Comparison of ENCODE assay signal across 1 cellular context in genomic region chr11:121023848-121024751, GRCh38.
A peak's percentile ranks its signal among the peaks of the same experiment; 100 is the strongest.
TF ChIP-seq lines count a peak whose summit lies in the region.

Gene TBCEL, plus strand, starts transcription at chr11:121024102. Its CDS starts 21,589 bp downstream, at chr11:121045691.

TF ChIP-seq in HepG2, 621 proteins besides CTCF, POLR2A, EP300 and RAD21 (continued from another document and continues in another):
- TF ChIP-seq ZNF800 (CRISPR knock-in tag; IDR thresholded peaks at IDR 0.05), result no peak
- peak; percentile 47 for TF ChIP-seq TBL1XR1 (IDR thresholded peaks at IDR 0.05; ENCODE audit: borderline replicate concordance, low read length, partially characterized antibody)
- peak; percentile 71; the same call in 1 of the 2 replicates for TF ChIP-seq FOXO1 (CRISPR knock-in tag; IDR thresholded peaks at IDR 0.05)
- TF ChIP-seq GATA4 (IDR thresholded peaks at IDR 0.05; ENCODE audit: borderline replicate concordance, low read depth), result no peak
- 0 out of 2 replicates have a peak, but pooled peaks have one; percentile 70 for TF ChIP-seq HNF1B (CRISPR knock-in tag; IDR thresholded peaks at IDR 0.05)
- TF ChIP-seq ZNF382 (CRISPR knock-in tag; IDR thresholded peaks at IDR 0.05; ENCODE audit: borderline replicate concordance), result no peak
- peak; percentile 43; the same call in 1 of the 2 replicates for TF ChIP-seq FOXC1 (CRISPR knock-in tag; IDR thresholded peaks at IDR 0.05; ENCODE audit: borderline replicate concordance)
- TF ChIP-seq FOXA1 (IDR thresholded peaks at IDR 0.05), result no peak
- peak; percentile 26; the same call in 1 of the 2 replicates for TF ChIP-seq FOXA1 (CRISPR knock-in tag; IDR thresholded peaks at IDR 0.05)
- TF ChIP-seq ZNF225 (CRISPR knock-in tag; IDR thresholded peaks at IDR 0.05), result no peak
- no peak for TF ChIP-seq ZNF740 (CRISPR knock-in tag; IDR thresholded peaks at IDR 0.05)
- TF ChIP-seq REL (CRISPR knock-in tag; conservative IDR thresholded peaks at IDR 0.05), result 0 out of 2 replicates have a peak, but pooled peaks have one; percentile 50
- peak; percentile 92 for TF ChIP-seq HINFP (CRISPR knock-in tag; IDR thresholded peaks at IDR 0.05; ENCODE audit: low read depth)
- no peak for TF ChIP-seq ZNF709 (CRISPR knock-in tag; IDR thresholded peaks at IDR 0.05)
- TF ChIP-seq ZNF121 (CRISPR knock-in tag; IDR thresholded peaks at IDR 0.05), result no peak
- no peak for TF ChIP-seq FIP1L1 (IDR thresholded peaks at IDR 0.05; ENCODE audit: borderline replicate concordance, insufficient read depth, low read depth, low read length)
- TF ChIP-seq HMGXB3 (CRISPR knock-in tag; IDR thresholded peaks at IDR 0.05; ENCODE audit: borderline replicate concordance), result peak; percentile 41; the same call in 1 of the 2 replicates
- TF ChIP-seq NKX3-1 (CRISPR knock-in tag; IDR thresholded peaks at IDR 0.05), result 0 out of 2 replicates have a peak, but pooled peaks have one; percentile 26
- no peak for TF ChIP-seq BCLAF1 (IDR thresholded peaks at IDR 0.05)
- TF ChIP-seq UBTF (CRISPR knock-in tag; IDR thresholded peaks at IDR 0.05), result peak; percentile 86
- no peak for TF ChIP-seq DDIT3 (CRISPR knock-in tag; IDR thresholded peaks at IDR 0.05)
- TF ChIP-seq ZBTB44 (CRISPR knock-in tag; IDR thresholded peaks at IDR 0.05), result no peak; the same call in 1 of the 2 replicates
- TF ChIP-seq TCF7 (IDR thresholded peaks at IDR 0.05; ENCODE audit: low read depth), result no peak
- no peak for TF ChIP-seq ZNF3 (CRISPR knock-in tag; IDR thresholded peaks at IDR 0.05)
- peak; percentile 95 for TF ChIP-seq MNT (IDR thresholded peaks at IDR 0.05)
- no peak for TF ChIP-seq GTF3A (CRISPR knock-in tag; conservative IDR thresholded peaks at IDR 0.05)
- no peak for TF ChIP-seq HMG20B (CRISPR knock-in tag; conservative IDR thresholded peaks at IDR 0.05)
- TF ChIP-seq NCOA1 (CRISPR knock-in tag; IDR thresholded peaks at IDR 0.05), result no peak
